In genomic region chr11:134393638-134394037, GRCh38 we compare ENCODE assay signal across 14 cellular contexts. TPM values are rescaled to one million over a fixed set of nuclear protein-coding genes. Genes with fewer than 3 reads are reported as not detected.
DNase-seq lines count a peak whose midpoint lies in the region; ATAC-seq, FAIRE-seq and TF ChIP-seq lines count a peak whose summit lies in the region.
"Had no signal": no experiment of that assay in that cellular context is flagged by ENCODE, and none has a peak within 500 bp of the region (broad histone marks: within the 10 kb centered on the region; RNA-seq: fewer than 3 reads in every experiment).

No MANE protein-coding gene starts in this region.

- no peaks in the 10 kb centered on the region for H3K4me1 ChIP-seq in H9 (ENCODE audit: insufficient read depth, low read length)
- no peaks in the 10 kb centered on the region for H3K4me1 ChIP-seq in GM12878 (ENCODE audit: control insufficient read depth, insufficient read depth, low read length)
- H3K4me1 ChIP-seq in HepG2 (ENCODE audit: insufficient read depth, low read length) = no peaks in the 10 kb centered on the region

- no peak overlapping the region for H2AK5ac ChIP-seq in H9 (ENCODE audit: insufficient read length, low read length)

- TF ChIP-seq POLR2A in GM12878 (IDR thresholded peaks at IDR 0.05; ENCODE audit: low read depth, low read length) = no peak
- TF ChIP-seq POLR2A in HepG2 (IDR thresholded peaks at IDR 0.05; ENCODE audit: insufficient read depth in 1 of 2, low read depth in 2 of 2, low read length in 2 of 2) = no peak

- BruUV-seq in GM12878 (replicated peaks; lab: Mats Ljungman, UMichigan) = no TSS peak
- BruUV-seq in HepG2 (replicated peaks; lab: Mats Ljungman, UMichigan) = no TSS peak

- H4K20me1 ChIP-seq in H9 (ENCODE audit: control insufficient read depth, insufficient read depth, insufficient read length) (no peaks in the 10 kb centered on the region), GM12878 (ENCODE audit: control insufficient read depth, insufficient read depth) (no peaks in the 10 kb centered on the region), HepG2 (ENCODE audit: insufficient read depth, low read length) (no peaks in the 10 kb centered on the region)

- H3K4ac ChIP-seq in H9 (ENCODE audit: low read depth, low read length) = no peak overlapping the region

- TF ChIP-seq RAD21 in GM12878 (IDR thresholded peaks at IDR 0.05; ENCODE audit: insufficient read depth, low read depth, low read length) = no peak
- TF ChIP-seq RAD21 in HepG2 (CRISPR knock-in tag; IDR thresholded peaks at IDR 0.05) = no peak

- no peak overlapping the region for H4K8ac ChIP-seq in H9 (replicated peaks; ENCODE audit: insufficient read length, low read depth, low read length)

- H3K23me2 ChIP-seq in H9 (ENCODE audit: insufficient read length, low read depth, low read length, poor library complexity, severe bottlenecking) = no peaks in the 10 kb centered on the region

- H3K4me3 Mint-ChIP-seq in H9 = no peak overlapping the region
- H3K4me3 Mint-ChIP-seq: activated naive CD4-positive, alpha-beta T cell treated with anti-CD3 and anti-CD28 coated beads, Interleukin-2, amount 50 U/mL, for 24 hours; CD4-positive, alpha-beta memory T cell; HFFc6 had no signal

- in situ Hi-C loops in GM12878 (cut with MboI) = no loop called here
- in situ Hi-C loops in HepG2 (cut with HindIII; ENCODE audit: extremely low pct_ligation_motif_present, low pct_unique_long_range_greater_than_20kb) = no loop called here

- H2BK15ac ChIP-seq in H9 (ENCODE audit: low read depth, low read length) = no peak overlapping the region

- POLR2A ChIA-PET in GM12878 (lab: Charles Lee) = no interaction called here
- POLR2A ChIA-PET in HepG2 (lab: Yijun Ruan, JAX) = no interaction called here

- H3K27ac Mint-ChIP-seq in H9 = no peak overlapping the region
- H3K27ac Mint-ChIP-seq: activated naive CD4-positive, alpha-beta T cell treated with anti-CD3 and anti-CD28 coated beads, Interleukin-2, amount 50 U/mL, for 24 hours; CD4-positive, alpha-beta memory T cell; HFFc6 had no signal

- no peaks in the 10 kb centered on the region for H3K27me3 ChIP-seq in H9 (ENCODE audit: insufficient read depth, low read length)
- no peaks in the 10 kb centered on the region; a peak in 1 of 4 replicates for H3K27me3 ChIP-seq in GM12878 (replicated peaks in 1 of 2; ENCODE audit: control insufficient read depth in 2 of 2, insufficient read depth in 2 of 2, low read length in 1 of 2)
- H3K27me3 ChIP-seq in HepG2 (ENCODE audit: control insufficient read depth in 1 of 2, insufficient read depth in 2 of 2, low read length in 2 of 2) = peaks cover 2 to 31% of the 10 kb centered on the region in 2 experiments; a peak in 4 of 5 replicates

- H3K56ac ChIP-seq in H9 (ENCODE audit: insufficient read length, low read depth, low read length) = no peak overlapping the region

- no peak overlapping the region for H2BK120ac ChIP-seq in H9 (ENCODE audit: low read depth, low read length, poor library complexity, severe bottlenecking)

- RAD21 ChIA-PET in GM12878 (lab: Charles Lee; ENCODE audit: unreplicated experiment) = no interaction called here

- SMC1A ChIA-PET in GM12878 (lab: Charles Lee; ENCODE audit: uncharacterized antibody, unreplicated experiment) = no interaction called here

- H3K27ac ChIP-seq in H9 (ENCODE audit: insufficient read length, low read depth, low read length) (no peak overlapping the region), GM12878 (ENCODE audit: control insufficient read depth, insufficient read depth) (no peak overlapping the region), HepG2 (ENCODE audit: extremely low read length, insufficient read depth, low read length) (no peak overlapping the region)

- DNase-seq in 8988T (peak; percentile 79), H9 (no peak), GM12878 (ENCODE audit: low read depth, low spot score) (no peak), HepG2 (ENCODE audit: low spot score) (peak; percentile 13), DMS153 (lab: John Stamatoyannopoulos, UW) (no peak), middle frontal gyrus (ENCODE audit: extremely low spot score, low spot score) (no peak), NCI-H345 (lab: John Stamatoyannopoulos, UW) (no peak), COR-L47 (lab: John Stamatoyannopoulos, UW) (no peak)
- DNase-seq: activated CD4-positive, CD25-positive, alpha-beta regulatory T cell treated with anti-CD3 and anti-CD28 coated beads, Interleukin-2, amount 50 U/mL, for 72 hours; CD4-positive, alpha-beta memory T cell; HFFc6; left cardiac atrium had no signal

- TF ChIP-seq CTCF in H9 (conservative IDR thresholded peaks at IDR 0.05) = peak; percentile 58; the same call in 2 of the 3 replicates
- TF ChIP-seq CTCF in GM12878 (IDR thresholded peaks at IDR 0.05 in 2 of 3, conservative IDR thresholded peaks at IDR 0.05 in 1 of 3; ENCODE audit: control insufficient read depth in 2 of 3, extremely low read depth in 1 of 3, insufficient read depth in 1 of 3, low read depth in 3 of 3, low read length in 3 of 3) = no peak
- peak; percentile 82 for TF ChIP-seq CTCF in HepG2 (CRISPR knock-in tag; IDR thresholded peaks at IDR 0.05)

- no peaks in the 10 kb centered on the region for H3K27me3 Mint-ChIP-seq in H9 (ENCODE audit: low read depth)

- H3K36me3 Mint-ChIP-seq in H9 (ENCODE audit: insufficient read depth in 1 of 3, low read depth in 3 of 3) = peaks cover 8 to 19% (median 11%) of the 10 kb centered on the region in 3 experiments; a peak in 5 of 7 replicates
- H3K36me3 Mint-ChIP-seq: activated naive CD4-positive, alpha-beta T cell treated with anti-CD3 and anti-CD28 coated beads, Interleukin-2, amount 50 U/mL, for 24 hours; CD4-positive, alpha-beta memory T cell had no signal

- H3K4me1 Mint-ChIP-seq in H9 = peaks cover 3 to 4% of the 10 kb centered on the region in 2 experiments; a peak in 1 of 4 replicates
- H3K4me1 Mint-ChIP-seq: activated naive CD4-positive, alpha-beta T cell treated with anti-CD3 and anti-CD28 coated beads, Interleukin-2, amount 50 U/mL, for 24 hours had no signal

- H3K79me1 ChIP-seq in H9 (ENCODE audit: insufficient read depth, low read depth, low read length, poor library complexity, severe bottlenecking) = no peaks in the 10 kb centered on the region

- H3K23ac ChIP-seq in H9 (ENCODE audit: insufficient read length, low read depth, low read length) = no peak overlapping the region

- H2BK20ac ChIP-seq in H9 (ENCODE audit: low read depth, low read length, poor library complexity, severe bottlenecking) = no peak overlapping the region

- H3K36me3 ChIP-seq in GM12878 (ENCODE audit: control insufficient read depth in 2 of 2, insufficient read depth in 2 of 2, low read length in 1 of 2) (no peaks in the 10 kb centered on the region), HepG2 (replicated peaks in 1 of 2; ENCODE audit: control insufficient read depth in 1 of 2, insufficient read depth in 2 of 2, low read length in 2 of 2) (no peaks in the 10 kb centered on the region)

- H3K4me2 ChIP-seq in H9 (ENCODE audit: insufficient read depth, insufficient read length, low read length) (no peak overlapping the region), GM12878 (ENCODE audit: control insufficient read depth, insufficient read depth) (no peak overlapping the region), HepG2 (ENCODE audit: low read depth, low read length) (no peak overlapping the region)

- FAIRE-seq in GM12878 (lab: Jason Lieb, UNC) = no peak
- no peak for FAIRE-seq in HepG2 (lab: Jason Lieb, UNC)
- FAIRE-seq: endometrium had no signal

- no peaks in the 10 kb centered on the region for H3K9me3 ChIP-seq in H9 (ENCODE audit: control insufficient read depth, low read depth, low read length)
- no peaks in the 10 kb centered on the region for H3K9me3 ChIP-seq in GM12878 (replicated peaks; ENCODE audit: control insufficient read depth, insufficient read depth, low read length)
- no peaks in the 10 kb centered on the region for H3K9me3 ChIP-seq in HepG2 (ENCODE audit: low read length)

- ATAC-seq in GM12878 (peak; percentile 62), HepG2 (peak; percentile 96)

- no peak overlapping the region for H3T11ph ChIP-seq in H9 (ENCODE audit: low read length)

- WGBS in H9 (ENCODE audit: extremely low coverage, insufficient read length, low lambda C conversion rate) = no CpG with 5 or more reads among the region's 14 CpGs
- WGBS in GM12878 (ENCODE audit: insufficient coverage, insufficient replicate concordance, low lambda C conversion rate, missing lambda C conversion rate) = 27% methylated on average over 14 of the region's 14 CpGs
- WGBS in HepG2 (ENCODE audit: low lambda C conversion rate) = 4% methylated on average over 4 of the region's 14 CpGs

- H3K4me3 ChIP-seq in GM12878 (no peak overlapping the region), HepG2 (replicated peaks in 1 of 3; ENCODE audit: insufficient read depth in 1 of 3, low read depth in 2 of 3, low read length in 3 of 3) (no peak overlapping the region)

- H2AFZ ChIP-seq in H9 (ENCODE audit: low read length) (no peak overlapping the region), GM12878 (ENCODE audit: control insufficient read depth, low read depth, low read length) (no peak overlapping the region), HepG2 (ENCODE audit: low read length) (no peak overlapping the region)

- no peak overlapping the region for H3K18ac ChIP-seq in H9 (ENCODE audit: insufficient read length, low read depth, low read length)

- H4K91ac ChIP-seq in H9 (ENCODE audit: insufficient read length, low read depth, low read length) = no peak overlapping the region

- H3K9ac ChIP-seq in H9 (ENCODE audit: extremely low read depth, insufficient read length, low read length) = no peak overlapping the region
- H3K9ac ChIP-seq in GM12878 (ENCODE audit: control insufficient read depth, insufficient read depth, low read length) = no peak overlapping the region
- no peak overlapping the region for H3K9ac ChIP-seq in HepG2 (ENCODE audit: insufficient read depth, low read depth, low read length)

- no peak overlapping the region; the same call in 1 of the 2 replicates for H3K14ac ChIP-seq in H9 (ENCODE audit: insufficient read depth, low read length)

- TF ChIP-seq EP300 in GM12878 (IDR thresholded peaks at IDR 0.05; ENCODE audit: borderline replicate concordance in 1 of 2, control insufficient read depth in 1 of 2, low read depth in 2 of 2, low read length in 2 of 2) = no peak
- no peak for TF ChIP-seq EP300 in HepG2 (IDR thresholded peaks at IDR 0.05; ENCODE audit: low read depth in 2 of 2, low read length in 2 of 2)
- no peak for TF ChIP-seq EP300 in HepG2 (CRISPR knock-in tag; IDR thresholded peaks at IDR 0.05; ENCODE audit: borderline replicate concordance)

- no peak overlapping the region for H2BK12ac ChIP-seq in H9 (ENCODE audit: insufficient read length, low read depth, low read length)

- H2BK5ac ChIP-seq in H9 (ENCODE audit: insufficient read length, low read length) = no peak overlapping the region

- H3K9me3 Mint-ChIP-seq in H9 = no peaks in the 10 kb centered on the region; a peak in 1 of 5 replicates
- H3K9me3 Mint-ChIP-seq: activated naive CD4-positive, alpha-beta T cell treated with anti-CD3 and anti-CD28 coated beads, Interleukin-2, amount 50 U/mL, for 24 hours had no signal

- H3K79me2 ChIP-seq in H9 (ENCODE audit: insufficient read depth, low read length) (no peaks in the 10 kb centered on the region; the same call in 1 of the 2 replicates), GM12878 (ENCODE audit: control insufficient read depth, insufficient read depth, low read length) (no peaks in the 10 kb centered on the region), HepG2 (ENCODE audit: insufficient read depth, low read length) (no peaks in the 10 kb centered on the region)

- CTCF ChIA-PET in GM12878 (lab: Yijun Ruan, JAX) (no interaction called here), HepG2 (lab: Yijun Ruan, JAX; ENCODE audit: low intra/inter-chr PET ratio, low total read pairs) (interaction anchor here (1.1 kb wide), 1 partner anchor 185 kb away, joined by 3 read pairs; no protein-coding TSS in a partner anchor)

- H4K5ac ChIP-seq in H9 (ENCODE audit: insufficient read length, low read depth, low read length) = no peak overlapping the region

- intact Hi-C loops in GM12878 (cut with micrococcal nuclease; ENCODE audit: unreplicated experiment) (no loop called here), HepG2 (cut with micrococcal nuclease; ENCODE audit: unreplicated experiment) (no loop called here)

RNA-seq across cellular contexts. Expression of gene B3GAT1, which starts 18.4 kb away (rescaled TPM):
- total RNA-seq in H9 (2021) (29.3 and 34.3 TPM in 2 replicates), GM12878 (2014; rRNA removed) (not detected in 2 replicates), GM12878 (2014; rRNA removed; fragmentation: Illumina TruSeq; extraction: Trizol) (not detected in 2 replicates), GM12878 (2021) (0.05 TPM in 1 of 2 replicates, not detected in the other), HepG2 (2016; rRNA removed; fragmentation: Illumina TruSeq; extraction: Trizol) (not detected in 2 replicates)
- not detected in 2 replicates for total RNA-seq in GM12878 (2013; cell fraction: nucleolus; rRNA removed)
- not detected for polyA plus RNA-seq in GM12878 (2011; ENCODE audit: low read depth)
- polyA plus RNA-seq in GM12878 (2011; rRNA removed) (not detected in 2 replicates), GM12878 (2014; fragmentation: Illumina TruSeq; extraction: Trizol) (not detected in 2 replicates), GM12878 (2014; fragmentation: Nextera tagmentation; extraction: Ambion mirVana) (not detected), GM12878 (2014; rRNA removed) (not detected in 2 replicates), GM12878 (2016; fragmentation: Nextera tagmentation; extraction: Ambion mirVana) (not detected), HepG2 (2011; rRNA removed) (not detected in 2 replicates)
- polyA plus RNA-seq in GM12878 (2011; cell fraction: cytosol; rRNA removed) = not detected in 2 replicates
- not detected in 2 replicates for polyA plus RNA-seq in GM12878 (2011; cell fraction: nucleus; rRNA removed)
- not detected in 2 replicates for polyA plus RNA-seq in GM12878 (2012)
- not detected in 2 replicates for polyA minus RNA-seq in GM12878 (2011; rRNA and poly(A)+ RNA removed)
- polyA minus RNA-seq in GM12878 (2011; cell fraction: cytosol; rRNA and poly(A)+ RNA removed) = not detected in 2 replicates
- polyA minus RNA-seq in GM12878 (2011; cell fraction: nucleus; rRNA and poly(A)+ RNA removed) = not detected in 2 replicates
- total RNA-seq in HepG2 (2016; cell fraction: cytosol; rRNA removed; fragmentation: Illumina TruSeq; extraction: Trizol; ENCODE audit: low read depth) = not detected in 2 replicates
- not detected in 2 replicates for total RNA-seq in HepG2 (2016; cell fraction: insoluble cytoplasmic fraction; rRNA removed; fragmentation: Illumina TruSeq; extraction: Trizol)
- not detected in 2 replicates for total RNA-seq in HepG2 (2016; cell fraction: membrane; rRNA removed; fragmentation: Illumina TruSeq; extraction: Trizol)
- total RNA-seq in HepG2 (2016; cell fraction: nucleus; rRNA removed; fragmentation: Illumina TruSeq; extraction: Trizol) = not detected in 2 replicates
- polyA plus RNA-seq in HepG2 (2011; cell fraction: cytosol; rRNA removed) = not detected in 2 replicates
- polyA plus RNA-seq in HepG2 (2011; cell fraction: nucleus; rRNA removed) = not detected in 2 replicates
- polyA plus RNA-seq in HepG2 (2012) = not detected in 2 replicates
- polyA plus RNA-seq in HepG2 (2016; cell fraction: cytosol; fragmentation: Illumina TruSeq; extraction: Trizol; ENCODE audit: low read depth) = not detected in 2 replicates
- polyA plus RNA-seq in HepG2 (2016; cell fraction: insoluble cytoplasmic fraction; fragmentation: Illumina TruSeq; extraction: Trizol; ENCODE audit: low read depth) = not detected in 2 replicates
- polyA plus RNA-seq in HepG2 (2016; cell fraction: membrane; fragmentation: Illumina TruSeq; extraction: Trizol; ENCODE audit: low read depth) = not detected in 2 replicates
- polyA plus RNA-seq in HepG2 (2016; cell fraction: nucleus; fragmentation: Illumina TruSeq; extraction: Trizol; ENCODE audit: insufficient read depth, low read depth) = not detected in 2 replicates
- polyA minus RNA-seq in HepG2 (2011; rRNA and poly(A)+ RNA removed; ENCODE audit: low replicate concordance) = not detected in 2 replicates
- not detected in 2 replicates for polyA minus RNA-seq in HepG2 (2011; cell fraction: cytosol; rRNA and poly(A)+ RNA removed)
- not detected in 2 replicates for polyA minus RNA-seq in HepG2 (2011; cell fraction: nucleus; rRNA and poly(A)+ RNA removed)
- total RNA-seq: HFFc6 had no signal
- polyA plus RNA-seq: CD4-positive, alpha-beta memory T cell had no signal

Comparison
In these comparisons a context has a peak if more than half of its experiments do, and no peak if none do; other contexts are left out.
1. DNase-seq: peak in 8988T (single experiment) and HepG2 (single experiment); none in H9 (single experiment), GM12878 (single experiment), DMS153 (single experiment), middle frontal gyrus (single experiment), NCI-H345 (single experiment) and COR-L47 (single experiment).
2. CTCF ChIP-seq: peak in H9 (single experiment) and HepG2 (single experiment); none in GM12878 (0 of 3).
3. RNA of gene B3GAT1, which starts 18.4 kb away (total RNA-seq): 29.3 to 34.3 TPM in H9; 0.05 TPM in GM12878 and not detected in HepG2; every median in the first group is over 10 times any median in the second.